24 cellular contexts compared by ENCODE assay signal in genomic region chr7:107404740-107405537, GRCh38.
DNase-seq lines count a peak whose midpoint lies in the region; ATAC-seq, FAIRE-seq and TF ChIP-seq lines count a peak whose summit lies in the region.
"Had no signal": no experiment of that assay in that cellular context is flagged by ENCODE, and none has a peak within 500 bp of the region (broad histone marks: within the 10 kb centered on the region; RNA-seq: fewer than 3 reads in every experiment).

No MANE protein-coding gene starts in this region.

- ATAC-seq in activated CD4-positive, alpha-beta T cell treated with anti-CD3 and anti-CD28 coated beads for 36 hours, result no peak
- ATAC-seq: activated CD8-positive, alpha-beta T cell treated with anti-CD3 and anti-CD28 coated beads, Interleukin-2, amount 10 ng/mL, durations not matched to agents 7 days and 5 days; activated T-helper 17 cell treated with anti-CD3 and anti-CD28 coated beads, Interleukin-2, amount 50 U/mL, for 72 hours; CD8-positive, alpha-beta T cell; effector memory CD8-positive, alpha-beta T cell; GM12878; Panc1; stimulated activated naive CD8-positive, alpha-beta T cell treated with anti-CD3 and anti-CD28 coated beads, Interleukin-15, Interleukin-2, amounts not matched to agents 100 U/mL and 50 U/mL, for 24 hours; T-cell had no signal

- H3K27ac ChIP-seq in sigmoid colon (no peak overlapping the region), prostate gland (no peak overlapping the region)
- H3K27ac ChIP-seq: HL-60, KMS-11 had no signal

- TF ChIP-seq EP300 in sigmoid colon (IDR thresholded peaks at IDR 0.05), result no peak

- WGBS in sigmoid colon, 2 donors, result 81 to 89% methylated on average over 4 of the region's 4 CpGs
- WGBS in prostate gland, result 67% methylated on average over 4 of the region's 4 CpGs

- H3K27ac Mint-ChIP-seq in activated CD4-positive, alpha-beta T cell treated with anti-CD3 and anti-CD28 coated beads for 36 hours, result peak overlapping the region; percentile 26
- H3K27ac Mint-ChIP-seq: activated CD8-positive, alpha-beta T cell treated with anti-CD3 and anti-CD28 coated beads, Interleukin-2, amount 10 ng/mL, durations not matched to agents 7 days and 5 days; activated T-helper 17 cell treated with anti-CD3 and anti-CD28 coated beads, Interleukin-2, amount 50 U/mL, for 72 hours; CD8-positive, alpha-beta T cell; effector memory CD8-positive, alpha-beta T cell; nephron; T-cell had no signal

- no peaks in the 10 kb centered on the region for H3K27me3 ChIP-seq in sigmoid colon
- H3K27me3 ChIP-seq in prostate gland (replicated peaks; ENCODE audit: insufficient read depth), result no peaks in the 10 kb centered on the region

- no peaks in the 10 kb centered on the region for H3K27me3 Mint-ChIP-seq in activated CD4-positive, alpha-beta T cell treated with anti-CD3 and anti-CD28 coated beads for 36 hours
- H3K27me3 Mint-ChIP-seq: activated T-helper 17 cell treated with anti-CD3 and anti-CD28 coated beads, Interleukin-2, amount 50 U/mL, for 72 hours; effector memory CD8-positive, alpha-beta T cell; T-cell had no signal

- TF ChIP-seq POLR2A in sigmoid colon (IDR thresholded peaks at IDR 0.05) (no peak), prostate gland (IDR thresholded peaks at IDR 0.05) (no peak)

- TF ChIP-seq CTCF in sigmoid colon (IDR thresholded peaks at IDR 0.05) (no peak), prostate gland (IDR thresholded peaks at IDR 0.05) (no peak)

- H3K9me3 Mint-ChIP-seq in activated CD4-positive, alpha-beta T cell treated with anti-CD3 and anti-CD28 coated beads for 36 hours (ENCODE audit: low read depth), result peaks cover 2% of the 10 kb centered on the region
- H3K9me3 Mint-ChIP-seq: activated T-helper 17 cell treated with anti-CD3 and anti-CD28 coated beads, Interleukin-2, amount 50 U/mL, for 72 hours; CD8-positive, alpha-beta T cell; effector memory CD8-positive, alpha-beta T cell; nephron; T-cell had no signal

- intact Hi-C loops in activated CD4-positive, alpha-beta T cell treated with anti-CD3 and anti-CD28 coated beads for 36 hours (cut with DNase I, micrococcal nuclease), result no loop called here
- intact Hi-C loops in sigmoid colon (cut with DNase I) (no loop called here), prostate gland (cut with DNase I) (no loop called here)

- H3K4me3 Mint-ChIP-seq in activated CD4-positive, alpha-beta T cell treated with anti-CD3 and anti-CD28 coated beads for 36 hours, result no peak overlapping the region
- H3K4me3 Mint-ChIP-seq: activated CD8-positive, alpha-beta T cell treated with anti-CD3 and anti-CD28 coated beads, Interleukin-2, amount 10 ng/mL, durations not matched to agents 7 days and 5 days; activated T-helper 17 cell treated with anti-CD3 and anti-CD28 coated beads, Interleukin-2, amount 50 U/mL, for 72 hours; CD8-positive, alpha-beta T cell; effector memory CD8-positive, alpha-beta T cell; nephron; T-cell had no signal

- H3K36me3 ChIP-seq in sigmoid colon, result peaks cover 0 to 6% (median 0%) of the 10 kb centered on the region in 4 donors
- no peaks in the 10 kb centered on the region for H3K36me3 ChIP-seq in prostate gland

- H3K36me3 Mint-ChIP-seq in activated CD4-positive, alpha-beta T cell treated with anti-CD3 and anti-CD28 coated beads for 36 hours (ENCODE audit: low read depth), result peaks cover 31% of the 10 kb centered on the region

- peaks cover 11% of the 10 kb centered on the region for H3K4me1 Mint-ChIP-seq in activated CD4-positive, alpha-beta T cell treated with anti-CD3 and anti-CD28 coated beads for 36 hours
- H3K4me1 Mint-ChIP-seq: nephron had no signal

- H3K9me3 ChIP-seq in sigmoid colon (no peaks in the 10 kb centered on the region), prostate gland (no peaks in the 10 kb centered on the region)

- peaks cover 0 to 6% (median 0%) of the 10 kb centered on the region in 4 donors for H3K4me1 ChIP-seq in sigmoid colon
- H3K4me1 ChIP-seq in prostate gland (replicated peaks), result no peaks in the 10 kb centered on the region

- peak; percentile 42 for FAIRE-seq in frontal cortex (lab: Jason Lieb, UNC)
- FAIRE-seq: GM12878 had no signal

- POLR2A ChIA-PET in activated CD4-positive, alpha-beta T cell treated with anti-CD3 and anti-CD28 coated beads for 36 hours (lab: Charles Lee), result no interaction called here

- H3K4me3 ChIP-seq in sigmoid colon (no peak overlapping the region), prostate gland (no peak overlapping the region)
- H3K4me3 ChIP-seq: GM12878 had no signal

- CTCF ChIA-PET in activated CD4-positive, alpha-beta T cell treated with anti-CD3 and anti-CD28 coated beads for 36 hours (lab: Charles Lee), result no interaction called here

- in situ Hi-C loops in SK-MEL-5 (cut with HindIII; ENCODE audit: low pct_unique_long_range_greater_than_20kb, low sequenced_read_pairs), result no loop called here

- DNase-seq in activated CD4-positive, alpha-beta T cell treated with anti-CD3 and anti-CD28 coated beads for 36 hours, result no peak
- no peak for DNase-seq in activated CD4-positive, alpha-beta T cell treated with anti-CD3 and anti-CD28 coated beads for 1 hour
- peak; percentile 69 for DNase-seq in SK-MEL-5 (ENCODE audit: low read depth, low spot score)
- no peak for DNase-seq in frontal cortex (ENCODE audit: low spot score in 2 of 2)
- DNase-seq in NCI-H510A treated with DMSO at 0.1 percent for 48 hours (lab: John Stamatoyannopoulos, UW), result no peak
- no peak for DNase-seq in A172 (ENCODE audit: low spot score)
- no peak for DNase-seq in sigmoid colon
- no peak for DNase-seq in prostate gland (ENCODE audit: low spot score)
- DNase-seq: ACHN; activated CD8-positive, alpha-beta T cell treated with anti-CD3 and anti-CD28 coated beads, Interleukin-2, amount 10 ng/mL, durations not matched to agents 7 days and 5 days; CD8-positive, alpha-beta T cell; central memory CD4-positive, alpha-beta T cell; effector memory CD8-positive, alpha-beta T cell; EL; foreskin fibroblast; stimulated activated CD4-positive, alpha-beta T cell treated with anti-CD3 and anti-CD28 coated beads, Interleukin-15, amount 100 ng/mL, for 24 hours; stimulated activated naive CD8-positive, alpha-beta T cell treated with anti-CD3 and anti-CD28 coated beads, Interleukin-15, Interleukin-2, amounts not matched to agents 100 U/mL and 50 U/mL, for 24 hours; T-cell had no signal
